8 cellular contexts compared by ENCODE assay signal in the genomic region with DNA sequence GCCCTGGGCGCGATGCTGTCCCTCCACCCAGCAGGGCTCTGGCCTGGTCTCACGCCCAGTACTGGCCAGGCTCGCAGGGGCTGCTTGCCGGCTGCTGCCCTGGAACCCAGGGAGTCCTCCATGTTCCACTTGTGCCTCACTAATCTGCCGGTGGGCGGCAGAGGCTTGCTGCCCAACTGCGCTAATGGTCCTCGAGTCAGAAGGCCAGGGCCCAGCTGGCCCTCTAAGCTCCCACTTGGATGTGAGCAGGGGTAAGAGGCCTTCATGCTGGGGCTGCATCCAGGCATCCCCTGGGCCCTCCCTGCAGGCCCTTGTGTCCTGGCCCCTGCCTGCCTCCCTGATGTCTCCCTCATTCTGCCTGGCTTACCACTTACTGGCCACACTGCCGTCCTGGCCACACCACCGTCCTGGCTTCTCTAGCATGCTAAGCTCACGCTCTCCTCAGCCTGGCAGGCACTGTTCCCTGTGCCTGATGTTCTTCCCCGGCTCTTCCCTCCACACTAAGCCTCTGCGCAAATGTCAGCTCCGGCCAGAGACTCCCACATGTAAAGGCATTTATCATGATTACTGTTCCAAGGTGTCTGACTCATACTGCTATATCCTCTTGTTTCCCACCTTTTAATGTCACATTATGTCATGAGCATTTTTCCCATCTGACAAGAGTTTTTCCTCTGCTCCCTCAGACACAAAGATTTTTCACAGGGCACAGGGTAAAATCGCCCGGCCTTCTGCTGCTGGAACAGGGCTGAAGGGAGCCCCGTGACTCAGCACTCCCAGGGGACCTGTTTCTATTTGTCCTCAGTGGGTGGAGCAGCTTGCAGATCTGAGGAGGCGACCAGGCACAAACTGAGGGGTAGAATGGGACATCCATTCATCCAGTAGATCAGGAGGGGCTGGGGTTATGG. TPM values are rescaled to one million over a fixed set of nuclear protein-coding genes. Genes with fewer than 3 reads are reported as not detected.
DNase-seq lines count a peak whose midpoint lies in the region; ATAC-seq, FAIRE-seq and TF ChIP-seq lines count a peak whose summit lies in the region.

No MANE protein-coding gene starts in this region.

- no peaks in the 10 kb centered on the region for H3K9me3 Mint-ChIP-seq in osteocyte (ENCODE audit: unreplicated experiment)
- H3K9me3 Mint-ChIP-seq in activated naive CD8-positive, alpha-beta T cell treated with anti-CD3 and anti-CD28 coated beads for 36 hours, result no peaks in the 10 kb centered on the region

- no peaks in the 10 kb centered on the region for H3K79me2 ChIP-seq in fibroblast of lung (ENCODE audit: control insufficient read depth, insufficient read depth, low read length)

- peak; percentile 76 for FAIRE-seq in RCC 7860 (lab: Jason Lieb, UNC)

- no peak for TF ChIP-seq CTCF in fibroblast of lung (conservative IDR thresholded peaks at IDR 0.05 in 1 of 2, IDR thresholded peaks at IDR 0.05 in 1 of 2; ENCODE audit: low read depth in 1 of 2, low read length in 2 of 2)
- TF ChIP-seq CTCF in osteocyte (IDR thresholded peaks at IDR 0.05), result no peak

- H3K27me3 ChIP-seq in fibroblast of lung (ENCODE audit: control insufficient read depth, insufficient read depth, low read length), result no peaks in the 10 kb centered on the region

- peaks cover 36% of the 10 kb centered on the region for H3K4me1 Mint-ChIP-seq in osteocyte (ENCODE audit: unreplicated experiment)
- no peaks in the 10 kb centered on the region for H3K4me1 Mint-ChIP-seq in activated naive CD8-positive, alpha-beta T cell treated with anti-CD3 and anti-CD28 coated beads for 36 hours

- no peak overlapping the region for H3K4me3 ChIP-seq in fibroblast of lung (replicated peaks in 1 of 4; ENCODE audit: control extremely low read depth in 1 of 4, insufficient read depth in 1 of 4, low read depth in 3 of 4, low read length in 4 of 4)

- peak overlapping the region; percentile 52 for H3K4me2 ChIP-seq in fibroblast of lung (ENCODE audit: extremely low read depth, insufficient read depth, low read length)

- H3K4me1 ChIP-seq in fibroblast of lung (ENCODE audit: control insufficient read depth, extremely low read depth, insufficient read depth, low read length), result peaks cover 22% of the 10 kb centered on the region

- peak overlapping the region; percentile 88 for H3K27ac Mint-ChIP-seq in osteocyte (ENCODE audit: unreplicated experiment)
- H3K27ac Mint-ChIP-seq in activated naive CD8-positive, alpha-beta T cell treated with anti-CD3 and anti-CD28 coated beads for 36 hours, result no peak overlapping the region

- H3K36me3 ChIP-seq in fibroblast of lung (ENCODE audit: control insufficient read depth, insufficient read depth, low read length), result no peaks in the 10 kb centered on the region

- peak overlapping the region; percentile 31 for H3K27ac ChIP-seq in fibroblast of lung (ENCODE audit: insufficient read depth, low read length)

- no peak for ATAC-seq in HG03097 (IDR thresholded peaks at IDR 0.05; ENCODE audit: low FRiP score, unreplicated experiment)

- no peaks in the 10 kb centered on the region for H3K27me3 Mint-ChIP-seq in osteocyte (ENCODE audit: unreplicated experiment)
- peaks cover 7% of the 10 kb centered on the region for H3K27me3 Mint-ChIP-seq in activated naive CD8-positive, alpha-beta T cell treated with anti-CD3 and anti-CD28 coated beads for 36 hours

- no peaks in the 10 kb centered on the region for H3K9me3 ChIP-seq in fibroblast of lung (ENCODE audit: control insufficient read depth, insufficient read depth, low read depth, low read length)

- H3K9ac ChIP-seq in fibroblast of lung (ENCODE audit: insufficient read depth, low read length), result no peak overlapping the region

- DNase-seq in GM04504 (ENCODE audit: low read depth) (peak; percentile 90), RCC 7860 (ENCODE audit: low spot score) (peak; percentile 87), fibroblast of lung (ENCODE audit: low read depth in 2 of 2) (peak; percentile 67 to 95), osteocyte (ENCODE audit: extremely low spot score, unreplicated experiment) (no peak), middle frontal gyrus (ENCODE audit: extremely low spot score, low spot score) (no peak)
- no peak for DNase-seq in activated naive CD8-positive, alpha-beta T cell treated with anti-CD3 and anti-CD28 coated beads for 36 hours
- no peak for DNase-seq in effector CD4-positive, alpha-beta T cell

- peaks cover 8% of the 10 kb centered on the region for H3K36me3 Mint-ChIP-seq in osteocyte (ENCODE audit: unreplicated experiment)
- no peaks in the 10 kb centered on the region for H3K36me3 Mint-ChIP-seq in activated naive CD8-positive, alpha-beta T cell treated with anti-CD3 and anti-CD28 coated beads for 36 hours

- no peak overlapping the region for H2AFZ ChIP-seq in fibroblast of lung (ENCODE audit: low read length)

- H3K4me3 Mint-ChIP-seq in osteocyte (ENCODE audit: unreplicated experiment), result no peak overlapping the region
- H3K4me3 Mint-ChIP-seq in activated naive CD8-positive, alpha-beta T cell treated with anti-CD3 and anti-CD28 coated beads for 36 hours, result no peak overlapping the region

- no peaks in the 10 kb centered on the region for H4K20me1 ChIP-seq in fibroblast of lung (ENCODE audit: control insufficient read depth, extremely low read depth, insufficient read depth, low read length)

RNA-seq across cellular contexts. Expression of a gene that starts 15.9 kb away (rescaled TPM):
- total RNA-seq in fibroblast of lung, result 20.8 and 38.5 TPM in 2 replicates
- 32.0 and 35.7 TPM in 2 replicates for polyA plus RNA-seq in fibroblast of lung
- polyA plus RNA-seq in fibroblast of lung (2012), result 31.6 and 38.4 TPM in 2 replicates
- 32.5 and 35.0 TPM in 2 replicates for polyA minus RNA-seq in fibroblast of lung (ENCODE audit: low replicate concordance)
- 15.8 and 16.5 TPM in 2 replicates for total RNA-seq in osteocyte
- total RNA-seq in activated naive CD8-positive, alpha-beta T cell treated with anti-CD3 and anti-CD28 coated beads for 36 hours, result 1 to 10 TPM; 4.7 to 7.3 TPM

RNA-seq across cellular contexts. Expression of a gene that starts 31.7 kb away (rescaled TPM):
- total RNA-seq in fibroblast of lung, result 10.3 and 18.8 TPM in 2 replicates
- polyA plus RNA-seq in fibroblast of lung, result 12.8 and 13.8 TPM in 2 replicates
- polyA plus RNA-seq in fibroblast of lung (2012), result 20.8 and 22.3 TPM in 2 replicates
- polyA minus RNA-seq in fibroblast of lung (ENCODE audit: low replicate concordance), result 134 and 160 TPM in 2 replicates
- 33.9 and 37.1 TPM in 2 replicates for total RNA-seq in osteocyte
- 10 to 100 TPM; 14.0 to 16.0 TPM for total RNA-seq in activated naive CD8-positive, alpha-beta T cell treated with anti-CD3 and anti-CD28 coated beads for 36 hours

RNA-seq across cellular contexts. Expression of a gene that starts 40.4 kb away (rescaled TPM):
- total RNA-seq in fibroblast of lung (81.3 and 137 TPM in 2 replicates), osteocyte (73.4 and 85.8 TPM in 2 replicates)
- polyA plus RNA-seq in fibroblast of lung, result 37.8 and 53.3 TPM in 2 replicates
- 79.0 and 125 TPM in 2 replicates for polyA plus RNA-seq in fibroblast of lung (2012)
- 68.3 and 70.7 TPM in 2 replicates for polyA minus RNA-seq in fibroblast of lung (ENCODE audit: low replicate concordance)
- under 1 TPM; 0.14 to 0.41 TPM for total RNA-seq in activated naive CD8-positive, alpha-beta T cell treated with anti-CD3 and anti-CD28 coated beads for 36 hours

Comparison
In these comparisons a context has a peak if more than half of its experiments do, and no peak if none do; other contexts are left out.
1. DNase-seq: peak in GM04504 (single experiment), RCC 7860 (single experiment) and fibroblast of lung (2 of 2); none in osteocyte (single experiment), activated naive CD8-positive, alpha-beta T cell treated with anti-CD3 and anti-CD28 coated beads for 36 hours (single experiment), effector CD4-positive, alpha-beta T cell (single experiment) and middle frontal gyrus (single experiment).
2. RNA of a gene that starts 40.4 kb away (total RNA-seq): 73.4 to 85.8 TPM in osteocyte and 81.3 to 137 TPM in fibroblast of lung; 0.14 to 0.41 TPM in activated naive CD8-positive, alpha-beta T cell treated with anti-CD3 and anti-CD28 coated beads for 36 hours; every median in the first group is over 10 times any median in the second.